In genomic region chr18:24244698-24245097, GRCh38 we compare ENCODE assay signal across 25 cellular contexts.
"Had no signal": no experiment of that assay in that cellular context is flagged by ENCODE, and none has a peak within 500 bp of the region (broad histone marks: within the 10 kb centered on the region; RNA-seq: fewer than 3 reads in every experiment).

No MANE protein-coding gene starts in this region.

- H3K4me1 ChIP-seq: upper lobe of left lung, vagina had no signal

- H3K36me3 ChIP-seq: neutrophil, right lobe of liver, sigmoid colon, stomach, thoracic aorta, thyroid gland, upper lobe of left lung, vagina had no signal

- H3K4me3 ChIP-seq: psoas muscle, right lobe of liver, sigmoid colon, stomach, thoracic aorta, thyroid gland, tibial nerve, upper lobe of left lung, vagina had no signal

- ATAC-seq: naive thymus-derived CD8-positive, alpha-beta T cell; natural killer cell treated with Interleukin-12 subunit alpha and Interleukin-12 subunit beta and Interleukin-15 and Interleukin-18, amount 100 ng/mL, for 72 hours; psoas muscle; right lobe of liver; stimulated activated effector memory CD8-positive, alpha-beta T cell treated with anti-CD3 and anti-CD28 coated beads, Interleukin-12 subunit alpha, Interleukin-12 subunit beta, amount 100 ng/mL, for 72 hours; stimulated activated naive B cell treated with anti-CD40 and anti-IgM and Interleukin-4, amounts not matched to agents 10 μg/mL and 1 μg/mL and 100 μg/mL, for 72 hours had no signal

- H3K27me3 ChIP-seq: neutrophil, right lobe of liver, sigmoid colon, stomach, thyroid gland, tibial nerve, upper lobe of left lung, vagina had no signal

- H3K9me3 ChIP-seq: neutrophil, psoas muscle, right lobe of liver, sigmoid colon, stomach, thoracic aorta, thyroid gland, tibial nerve, upper lobe of left lung, vagina had no signal

- H3K27ac ChIP-seq: neutrophil, parathyroid adenoma, psoas muscle, right lobe of liver, sigmoid colon, stomach, thoracic aorta, thyroid gland, tibial nerve, upper lobe of left lung, vagina had no signal

- DNase-seq: naive thymus-derived CD8-positive, alpha-beta T cell; nephron progenitor cell; nucleus accumbens; posterior cingulate gyrus; psoas muscle; right lobe of liver; sigmoid colon; small intestine; stimulated activated CD4-positive, alpha-beta T cell treated with anti-CD3 and anti-CD28 coated beads, Interleukin-15, amount 100 ng/mL, for 24 hours; stimulated activated CD4-positive, alpha-beta T cell treated with anti-CD3 and anti-CD28 coated beads, Interleukin-2, amount 100 ng/mL, for 24 hours; stimulated activated CD4-positive, alpha-beta T cell treated with anti-CD3 and anti-CD28 coated beads, Interleukin-2, amount 100 ng/mL, for 48 hours; stimulated activated CD4-positive, alpha-beta T cell treated with anti-CD3 and anti-CD28 coated beads, Interleukin-4, amount 100 ng/mL, for 24 hours; stimulated activated naive B cell treated with anti-CD40 and anti-IgM and Interleukin-4, amounts not matched to agents 10 μg/mL and 1 μg/mL and 100 μg/mL, for 72 hours; stimulated activated naive CD4-positive, alpha-beta T cell treated with Interleukin-2 at 50 U/mL for 16 hours; stomach; thyroid gland; trophoblast cell; upper lobe of left lung had no signal
